Comparison of ENCODE assay signal across 1 cellular context in genomic region chr6:157323114-157323923, GRCh38.
A peak's percentile ranks its signal among the peaks of the same experiment; 100 is the strongest.
TF ChIP-seq lines count a peak whose summit lies in the region.

Gene TMEM242, minus strand, starts transcription at chr6:157323519. Its CDS starts 20 bp downstream, at chr6:157323499.

TF ChIP-seq in K562, 482 proteins besides CTCF, POLR2A, EP300 and RAD21 (continued from another document and continues in another):
- TF ChIP-seq ZNF41 (CRISPR knock-in tag; conservative IDR thresholded peaks at IDR 0.05) (peak; percentile 62), HNRNPLL (IDR thresholded peaks at IDR 0.05; ENCODE audit: low read depth, low read length, poor library complexity, severe bottlenecking) (peak; percentile 48), CBX3 (IDR thresholded peaks at IDR 0.05; ENCODE audit: borderline replicate concordance in 1 of 2, low read length in 2 of 2) (peak in 1 of 2 experiments; percentile 97; a peak in 2 of 3 replicates), SAFB2 (IDR thresholded peaks at IDR 0.05; ENCODE audit: borderline replicate concordance, low read depth, low read length, severe bottlenecking) (no peak), NUFIP1 (IDR thresholded peaks at IDR 0.05; ENCODE audit: partially characterized antibody) (peak; percentile 75), ZNF583 (CRISPR knock-in tag; IDR thresholded peaks at IDR 0.05) (peak; percentile 65), EGR1 (conservative IDR thresholded peaks at IDR 0.05) (peak; percentile 94), PML (IDR thresholded peaks at IDR 0.05; ENCODE audit: low read length) (peak; percentile 96), STAG1 (CRISPR knock-in tag; IDR thresholded peaks at IDR 0.05; ENCODE audit: borderline replicate concordance) (no peak), ETV5 (CRISPR knock-in tag; IDR thresholded peaks at IDR 0.05; ENCODE audit: low read depth) (peak; percentile 80), MEIS2 (IDR thresholded peaks at IDR 0.05; ENCODE audit: partially characterized antibody) (no peak), ZBTB17 (CRISPR knock-in tag; IDR thresholded peaks at IDR 0.05) (peak; percentile 34; the same call in 1 of the 2 replicates), ZNF644 (tag; IDR thresholded peaks at IDR 0.05; ENCODE audit: low read depth) (peak; percentile 68; the same call in 1 of the 2 replicates), ESRRA (IDR thresholded peaks at IDR 0.05; ENCODE audit: borderline replicate concordance, low read depth) (peak; percentile 69), MBD1 (CRISPR knock-in tag; IDR thresholded peaks at IDR 0.05) (no peak), ZNF76 (CRISPR knock-in tag; IDR thresholded peaks at IDR 0.05; ENCODE audit: borderline replicate concordance) (peak; percentile 82; the same call in 1 of the 2 replicates), ARID2 (IDR thresholded peaks at IDR 0.05) (no peak), RNF2 (IDR thresholded peaks at IDR 0.05) (peak; percentile 97), PBX2 (CRISPR knock-in tag; IDR thresholded peaks at IDR 0.05; ENCODE audit: low read depth) (no peak), PBX2 (tag; conservative IDR thresholded peaks at IDR 0.05; ENCODE audit: low read depth) (0 out of 2 replicates have a peak, but pooled peaks have one; percentile 20), RBM22 (IDR thresholded peaks at IDR 0.05; ENCODE audit: low read depth, low read length, poor library complexity, severe bottlenecking) (peak; percentile 95), FOXP1 (CRISPR knock-in tag; IDR thresholded peaks at IDR 0.05) (no peak), POLR2G (IDR thresholded peaks at IDR 0.05; ENCODE audit: low read depth, low read length) (peak; percentile 99), ZKSCAN8 (CRISPR knock-in tag; IDR thresholded peaks at IDR 0.05) (0 out of 2 replicates have a peak, but pooled peaks have one; percentile 1), MGA (IDR thresholded peaks at IDR 0.05) (0 out of 2 replicates have a peak, but pooled peaks have one; percentile 19), HMG20A (CRISPR knock-in tag; conservative IDR thresholded peaks at IDR 0.05) (no peak), VEZF1 (CRISPR knock-in tag; IDR thresholded peaks at IDR 0.05) (peak; percentile 85), KDM2B (CRISPR knock-in tag; IDR thresholded peaks at IDR 0.05) (peak; percentile 78), MAFG (tag; conservative IDR thresholded peaks at IDR 0.05) (no peak), MNT (conservative IDR thresholded peaks at IDR 0.05) (peak; percentile 85 to 94), HDAC1 (IDR thresholded peaks at IDR 0.05) (peak; percentile 87 to 91), E2F8 (IDR thresholded peaks at IDR 0.05; ENCODE audit: low read depth, partially characterized antibody) (peak; percentile 74), NFIC (IDR thresholded peaks at IDR 0.05) (peak; percentile 74), YY1 (IDR thresholded peaks at IDR 0.05; ENCODE audit: borderline replicate concordance in 1 of 3, control insufficient read depth in 1 of 3, extremely low read depth in 1 of 3, insufficient read depth in 3 of 3, insufficient read length in 1 of 3, insufficient replicate concordance in 2 of 3, low read depth in 1 of 3, low read length in 2 of 3) (peak; percentile 82 to 98 (median 97))
